Comparison of ENCODE assay signal across 22 cellular contexts in genomic region chr19:7860166-7860901, GRCh38. TPM values are rescaled to one million over a fixed set of nuclear protein-coding genes. Genes with fewer than 3 reads are reported as not detected.
DNase-seq lines count a peak whose midpoint lies in the region; FAIRE-seq and TF ChIP-seq lines count a peak whose summit lies in the region.
"Had no signal": no experiment of that assay in that cellular context is flagged by ENCODE, and none has a peak within 500 bp of the region (broad histone marks: within the 10 kb centered on the region; RNA-seq: fewer than 3 reads in every experiment).

No MANE protein-coding gene starts in this region.

- peaks cover 60% of the 10 kb centered on the region for H3K4me1 ChIP-seq in BLaER1
- H3K4me1 ChIP-seq in HEK293 (ENCODE audit: control insufficient read depth, insufficient read depth, low read length), result no peaks in the 10 kb centered on the region
- peaks cover 4 to 32% (median 20%) of the 10 kb centered on the region in 4 experiments; a peak in 6 of 7 replicates for H3K4me1 ChIP-seq in H1 (replicated peaks in 1 of 4; ENCODE audit: control insufficient read depth in 3 of 4, insufficient read depth in 4 of 4, low read length in 3 of 4)
- H3K4me1 ChIP-seq in trophoblast cell (ENCODE audit: control insufficient read depth in 1 of 2, insufficient read depth in 2 of 2, low read length in 2 of 2), result peaks cover 0 to 13% of the 10 kb centered on the region in 2 experiments

- no peak overlapping the region for H3K23ac ChIP-seq in H1 (ENCODE audit: insufficient read length)
- H3K23ac ChIP-seq in trophoblast cell (ENCODE audit: low read length), result no peak overlapping the region

- H3K18ac ChIP-seq in H1 (ENCODE audit: extremely low read depth, low read length), result 0 out of 2 replicates have a peak overlapping the region, but pooled peaks have one; percentile 24
- no peak overlapping the region for H3K18ac ChIP-seq in trophoblast cell (ENCODE audit: low read length)

- H3K23me2 ChIP-seq in H1 (ENCODE audit: low read depth, low read length), result peaks cover 15% of the 10 kb centered on the region; the same call in 1 of the 2 replicates

- no peak overlapping the region for H3K56ac ChIP-seq in H1 (replicated peaks; ENCODE audit: insufficient read length, low read depth, low read length)

- H3K9me3 ChIP-seq in BLaER1 (no peaks in the 10 kb centered on the region), HEK293 (ENCODE audit: control insufficient read depth, insufficient read depth, low read depth, low read length) (no peaks in the 10 kb centered on the region), H1 (ENCODE audit: insufficient read depth in 2 of 2, low read depth in 1 of 2, low read length in 1 of 2) (no peaks in the 10 kb centered on the region), trophoblast cell (ENCODE audit: insufficient read depth, low read depth, low read length) (peaks cover 4% of the 10 kb centered on the region)
- H3K9me3 ChIP-seq: MG63 had no signal

- no peak overlapping the region for H3K14ac ChIP-seq in H1 (ENCODE audit: insufficient read length)
- H3K14ac ChIP-seq in trophoblast cell (ENCODE audit: low read length), result no peak overlapping the region

- H3K79me1 ChIP-seq in H1 (ENCODE audit: low read depth, low read length), result no peaks in the 10 kb centered on the region
- no peaks in the 10 kb centered on the region for H3K79me1 ChIP-seq in trophoblast cell (ENCODE audit: low read length)

- no peak overlapping the region for H3K27ac ChIP-seq in BLaER1
- H3K27ac ChIP-seq in HEK293 (ENCODE audit: extremely low read depth, low read depth, low read length), result no peak overlapping the region
- no peak overlapping the region for H3K27ac ChIP-seq in H1 (ENCODE audit: low read depth, low read length)
- peak overlapping the region; percentile 66 for H3K27ac ChIP-seq in substantia nigra (ENCODE audit: low read depth, low read length, poor library complexity, severe bottlenecking)
- H3K27ac ChIP-seq in trophoblast cell (ENCODE audit: low read depth, low read length), result no peak overlapping the region

- no peak overlapping the region for H2BK15ac ChIP-seq in H1 (ENCODE audit: low read length)

- H3K4me3 ChIP-seq in BLaER1 (no peak overlapping the region), HEK293 (ENCODE audit: low read depth, low read length) (no peak overlapping the region), H1 (ENCODE audit: extremely low read depth in 1 of 4, insufficient read depth in 2 of 4, low read depth in 3 of 4, low read length in 4 of 4) (no peak overlapping the region), trophoblast cell (ENCODE audit: low read depth, low read length) (no peak overlapping the region)
- H3K4me3 ChIP-seq: K562, MG63 had no signal

- H3K27me3 ChIP-seq in BLaER1, result peaks cover 47% of the 10 kb centered on the region
- H3K27me3 ChIP-seq in H1 (replicated peaks in 1 of 4; ENCODE audit: control insufficient read depth in 3 of 4, extremely low read depth in 1 of 4, insufficient read depth in 3 of 4, low read length in 3 of 4), result peaks cover 8 to 36% (median 28%) of the 10 kb centered on the region in 4 experiments
- peaks cover 26% of the 10 kb centered on the region for H3K27me3 ChIP-seq in trophoblast cell (ENCODE audit: insufficient read depth, low read length)
- H3K27me3 ChIP-seq: MG63 had no signal

- H2AK5ac ChIP-seq in H1 (ENCODE audit: low read depth, low read length) (0 out of 2 replicates have a peak overlapping the region, but pooled peaks have one; percentile 13), trophoblast cell (ENCODE audit: low read length) (no peak overlapping the region)

- no peak overlapping the region for H2BK5ac ChIP-seq in H1 (ENCODE audit: low read depth, low read length)
- H2BK5ac ChIP-seq in trophoblast cell (ENCODE audit: low read depth, low read length, poor library complexity), result no peak overlapping the region

- WGBS in H1 (ENCODE audit: extremely low coverage in 1 of 2, insufficient coverage in 1 of 2, insufficient read length in 1 of 2, insufficient replicate concordance in 2 of 2, low coverage in 1 of 2, low lambda C conversion rate in 2 of 2, missing lambda C conversion rate in 1 of 2), 2 experiments, result 83% methylated on average over 22 of the region's 23 CpGs; no CpG with 5 or more reads in 1 of the 2 experiments
- WGBS in trophoblast cell (ENCODE audit: extremely low coverage, insufficient coverage, insufficient read length), result no CpG with 5 or more reads among the region's 23 CpGs

- H4K5ac ChIP-seq in H1 (ENCODE audit: insufficient read length, low read depth, low read length), result no peak overlapping the region

- H3K9ac ChIP-seq in BLaER1 (no peak overlapping the region), H1 (replicated peaks in 1 of 4; ENCODE audit: extremely low read depth in 1 of 4, low read depth in 3 of 4, low read length in 3 of 4) (no peak overlapping the region), trophoblast cell (ENCODE audit: low read length) (no peak overlapping the region)

- TF ChIP-seq POLR2A in H1 (IDR thresholded peaks at IDR 0.05; ENCODE audit: control extremely low read depth in 1 of 2, low read depth in 2 of 2, low read length in 2 of 2), result no peak

- H3K4ac ChIP-seq in H1 (replicated peaks; ENCODE audit: insufficient read length, low read depth, low read length), result peak overlapping the region; percentile 20
- no peak overlapping the region for H3K4ac ChIP-seq in trophoblast cell (ENCODE audit: low read depth, low read length)

- POLR2A ChIA-PET in HEK293 (lab: Yijun Ruan, JAX), result interaction anchor here (1.5 kb wide), 1 partner anchor 8 kb away, joined by 3 read pairs; no protein-coding TSS in a partner anchor
- POLR2A ChIA-PET in H1 (lab: Charles Lee; ENCODE audit: partially characterized antibody), result interaction anchor here (1.0 to 10.5 kb wide), 7 partner anchors 8 to 83 kb away, joined by 3 to 106 read pairs (median 4); partner anchors contain the start of genes MAP2K7, SNAPC2, TGFBR3L and TIMM44

- H4K8ac ChIP-seq in H1 (ENCODE audit: extremely low read depth, insufficient read depth, low read length), result no peak overlapping the region
- H4K8ac ChIP-seq in trophoblast cell (ENCODE audit: low read depth, low read length), result no peak overlapping the region

- H3K4me2 ChIP-seq in BLaER1 (peak overlapping the region; percentile 100), H1 (ENCODE audit: insufficient read depth in 1 of 2, low read depth in 2 of 2, low read length in 2 of 2) (no peak overlapping the region), trophoblast cell (ENCODE audit: low read length) (no peak overlapping the region)

- FAIRE-seq in H1 (lab: Jason Lieb, UNC), result no peak
- FAIRE-seq: GM12891, K562 had no signal

- H4K12ac ChIP-seq in trophoblast cell (ENCODE audit: low read depth, low read length), result no peak overlapping the region

- H2AFZ ChIP-seq in H1 (ENCODE audit: low read length), result no peak overlapping the region
- H2AFZ ChIP-seq in trophoblast cell (ENCODE audit: insufficient read depth, low read length, poor library complexity), result no peak overlapping the region

- no peak for TF ChIP-seq EP300 in H1 (IDR thresholded peaks at IDR 0.05; ENCODE audit: borderline replicate concordance in 1 of 2, low read depth in 2 of 2, low read length in 2 of 2)

- no peaks in the 10 kb centered on the region for H3K79me2 ChIP-seq in H1 (ENCODE audit: control insufficient read depth in 1 of 2, insufficient read depth in 2 of 2, low read length in 2 of 2)
- no peaks in the 10 kb centered on the region for H3K79me2 ChIP-seq in trophoblast cell (ENCODE audit: control insufficient read depth, insufficient read depth, low read length, poor library complexity)

- peaks cover 32% of the 10 kb centered on the region for H4K20me1 ChIP-seq in BLaER1
- peaks cover 0 to 10% of the 10 kb centered on the region in 2 experiments for H4K20me1 ChIP-seq in H1 (replicated peaks in 1 of 2; ENCODE audit: control insufficient read depth in 1 of 2, insufficient read depth in 2 of 2, low read length in 2 of 2)

- H2BK120ac ChIP-seq in H1 (replicated peaks; ENCODE audit: low read depth, low read length) (no peak overlapping the region), trophoblast cell (ENCODE audit: insufficient read depth, low read length, poor library complexity) (no peak overlapping the region)

- H2BK12ac ChIP-seq in H1 (ENCODE audit: low read depth, low read length), result 0 out of 2 replicates have a peak overlapping the region, but pooled peaks have one; percentile 9
- no peak overlapping the region for H2BK12ac ChIP-seq in trophoblast cell (ENCODE audit: low read length)

- H4K91ac ChIP-seq in H1 (replicated peaks; ENCODE audit: insufficient read length, low read length) (no peak overlapping the region), trophoblast cell (ENCODE audit: low read depth, low read length) (no peak overlapping the region)

- TF ChIP-seq CTCF in HEK293 (tag by site-specific recombination; IDR thresholded peaks at IDR 0.05) (no peak), H1 (IDR thresholded peaks at IDR 0.05; ENCODE audit: control extremely low read depth in 1 of 3, insufficient read depth in 1 of 3, low read depth in 1 of 3, low read length in 3 of 3) (no peak)

- H2BK20ac ChIP-seq in H1 (ENCODE audit: low read length), result 0 out of 2 replicates have a peak overlapping the region, but pooled peaks have one; percentile 18

- no peak for DNase-seq in H1 (ENCODE audit: low read depth in 1 of 2, low spot score in 2 of 2)
- DNase-seq in substantia nigra (lab: John Stamatoyannopoulos, UW), result no peak
- DNase-seq in trophoblast cell, result no peak
- DNase-seq in glomerular visceral epithelial cell (ENCODE audit: extremely low spot score), result no peak
- no peak for DNase-seq in NCI-H446 (lab: John Stamatoyannopoulos, UW)
- DNase-seq: CD4-positive, alpha-beta memory T cell; DND-41; MG63; NCI-H1417; NCI-H187 treated with DMSO at 0.1 percent for 48 hours; NCI-H226; NCI-H524 treated with DMSO at 0.1 percent for 48 hours; Right ventricle myocardium superior had no signal

- H3K36me3 ChIP-seq in BLaER1, result no peaks in the 10 kb centered on the region
- peaks cover 0 to 13% of the 10 kb centered on the region in 2 experiments; a peak in 1 of 3 replicates for H3K36me3 ChIP-seq in HEK293 (ENCODE audit: control insufficient read depth in 2 of 2, insufficient read depth in 1 of 2, low read length in 2 of 2)
- no peaks in the 10 kb centered on the region for H3K36me3 ChIP-seq in H1 (ENCODE audit: control insufficient read depth in 2 of 4, insufficient read depth in 4 of 4, low read length in 3 of 4)
- H3K36me3 ChIP-seq in trophoblast cell (ENCODE audit: control insufficient read depth in 1 of 2, insufficient read depth in 2 of 2, low read length in 2 of 2), result no peaks in the 10 kb centered on the region
- H3K36me3 ChIP-seq: MG63 had no signal

- no peak for TF ChIP-seq RAD21 in H1 (IDR thresholded peaks at IDR 0.05 in 1 of 2, conservative IDR thresholded peaks at IDR 0.05 in 1 of 2; ENCODE audit: low read depth in 2 of 2, low read length in 2 of 2)

- CTCF ChIA-PET in HEK293 (lab: Yijun Ruan, JAX), result interaction anchor here (0.6 to 2.0 kb wide), 4 partner anchors 7 to 60 kb away, joined by 3 to 11 read pairs (median 6); partner anchors contain the start of gene SNAPC2
- CTCF ChIA-PET in H1 (lab: Charles Lee; ENCODE audit: partially characterized antibody), result interaction anchor here (0.7 to 11.2 kb wide), 12 partner anchors 9 to 292 kb away, joined by 3 to 112 read pairs (median 4); partner anchors contain the start of genes SNAPC2 and TGFBR3L

RNA-seq across cellular contexts. Expression of gene PRR36, which starts 13.9 kb away (rescaled TPM):
- 23.9 and 25.3 TPM in 2 replicates for total RNA-seq in H1 (2021; fragmentation: NEBNext Ultra II Directional; extraction: Animal tissue kit (Norgen Biotek cat#: 25700))
- 1.6 and 3.4 TPM in 2 replicates for polyA plus RNA-seq in H1 (2011; rRNA removed)
- 0.85 TPM for polyA plus RNA-seq in H1 (2011; cell fraction: cytosol; rRNA removed)
- 6.1 TPM for polyA plus RNA-seq in H1 (2011; cell fraction: nucleus; rRNA removed)
- 20.7 to 32.8 TPM (median 29.9 TPM) in 4 replicates for polyA plus RNA-seq in H1 (2012, experiment 1 of 2)
- 22.3 TPM for polyA plus RNA-seq in H1 (2012, experiment 2 of 2)
- polyA plus RNA-seq in H1 (2013, experiment 1 of 2), result 21.3 TPM
- polyA plus RNA-seq in H1 (2013, experiment 2 of 2), result 20.1 TPM
- 1.2 and 1.9 TPM in 2 replicates for polyA minus RNA-seq in H1 (2011; rRNA and poly(A)+ RNA removed)
- polyA minus RNA-seq in H1 (2011; cell fraction: cytosol; rRNA and poly(A)+ RNA removed), result 17.2 TPM
- polyA minus RNA-seq in H1 (2011; cell fraction: nucleus; rRNA and poly(A)+ RNA removed), result 5.0 TPM
- 0.94 and 1.00 TPM in 2 replicates for polyA plus RNA-seq in trophoblast cell (2013)
- total RNA-seq: H4, LHCN-M2, SK-MEL-5 had no signal
- polyA plus RNA-seq: BJ had no signal

RNA-seq across cellular contexts. Expression of gene LRRC8E, which starts 28.0 kb away (rescaled TPM):
- 2.9 and 3.4 TPM in 2 replicates for total RNA-seq in H1 (2021; fragmentation: NEBNext Ultra II Directional; extraction: Animal tissue kit (Norgen Biotek cat#: 25700))
- polyA plus RNA-seq in H1 (2011; rRNA removed), result 2.7 and 2.8 TPM in 2 replicates
- 2.2 TPM for polyA plus RNA-seq in H1 (2011; cell fraction: cytosol; rRNA removed)
- 3.0 TPM for polyA plus RNA-seq in H1 (2011; cell fraction: nucleus; rRNA removed)
- polyA plus RNA-seq in H1 (2012, experiment 1 of 2), result 2.2 to 3.0 TPM (median 2.6 TPM) in 4 replicates
- 2.1 TPM for polyA plus RNA-seq in H1 (2012, experiment 2 of 2)
- 5.0 TPM for polyA plus RNA-seq in H1 (2013, experiment 1 of 2)
- polyA plus RNA-seq in H1 (2013, experiment 2 of 2), result 4.7 TPM
- 4.8 and 4.9 TPM in 2 replicates for polyA minus RNA-seq in H1 (2011; rRNA and poly(A)+ RNA removed)
- polyA minus RNA-seq in H1 (2011; cell fraction: cytosol; rRNA and poly(A)+ RNA removed), result 1.6 TPM
- 3.2 TPM for polyA minus RNA-seq in H1 (2011; cell fraction: nucleus; rRNA and poly(A)+ RNA removed)
- polyA plus RNA-seq in trophoblast cell (2013), result 2.3 and 2.4 TPM in 2 replicates
- total RNA-seq: CD4-positive, alpha-beta memory T cell; T-helper 1 cell treated with Interleukin-12 subunit alpha and Interleukin-12 subunit beta and Interleukin-4 antibody, amounts not matched to agents 30 ng/mL and 1 ng/mL, for 36 hours had no signal
- polyA plus RNA-seq: CD4-positive, alpha-beta memory T cell had no signal

RNA-seq across cellular contexts. Expression of gene EVI5L, which starts 30.3 kb away (rescaled TPM):
- total RNA-seq in H1 (2021; fragmentation: NEBNext Ultra II Directional; extraction: Animal tissue kit (Norgen Biotek cat#: 25700)), result 10.4 and 11.0 TPM in 2 replicates
- polyA plus RNA-seq in H1 (2011; rRNA removed), result 7.2 and 13.1 TPM in 2 replicates
- polyA plus RNA-seq in H1 (2011; cell fraction: cytosol; rRNA removed), result 8.2 TPM
- 15.2 TPM for polyA plus RNA-seq in H1 (2011; cell fraction: nucleus; rRNA removed)
- 6.8 to 10.5 TPM (median 9.9 TPM) in 4 replicates for polyA plus RNA-seq in H1 (2012, experiment 1 of 2)
- polyA plus RNA-seq in H1 (2012, experiment 2 of 2), result 10.7 TPM
- 7.7 TPM for polyA plus RNA-seq in H1 (2013, experiment 1 of 2)
- polyA plus RNA-seq in H1 (2013, experiment 2 of 2), result 7.8 TPM
- polyA minus RNA-seq in H1 (2011; rRNA and poly(A)+ RNA removed), result 7.2 and 14.2 TPM in 2 replicates
- polyA minus RNA-seq in H1 (2011; cell fraction: cytosol; rRNA and poly(A)+ RNA removed), result 4.0 TPM
- polyA minus RNA-seq in H1 (2011; cell fraction: nucleus; rRNA and poly(A)+ RNA removed), result 7.9 TPM
- 7.0 and 7.3 TPM in 2 replicates for polyA plus RNA-seq in trophoblast cell (2013)

RNA-seq across cellular contexts. Expression of gene MAP2K7, which starts 43.3 kb away (rescaled TPM):
- 38.3 and 41.5 TPM in 2 replicates for total RNA-seq in H1 (2021; fragmentation: NEBNext Ultra II Directional; extraction: Animal tissue kit (Norgen Biotek cat#: 25700))
- polyA plus RNA-seq in H1 (2011; rRNA removed), result 8.9 and 16.6 TPM in 2 replicates
- polyA plus RNA-seq in H1 (2011; cell fraction: cytosol; rRNA removed), result 16.5 TPM
- polyA plus RNA-seq in H1 (2011; cell fraction: nucleus; rRNA removed), result 35.7 TPM
- polyA plus RNA-seq in H1 (2012, experiment 1 of 2), result 20.9 to 28.0 TPM (median 25.4 TPM) in 4 replicates
- 25.2 TPM for polyA plus RNA-seq in H1 (2012, experiment 2 of 2)
- polyA plus RNA-seq in H1 (2013, experiment 1 of 2), result 28.9 TPM
- 27.2 TPM for polyA plus RNA-seq in H1 (2013, experiment 2 of 2)
- polyA minus RNA-seq in H1 (2011; rRNA and poly(A)+ RNA removed), result 9.2 and 11.4 TPM in 2 replicates
- 17.8 TPM for polyA minus RNA-seq in H1 (2011; cell fraction: cytosol; rRNA and poly(A)+ RNA removed)
- 14.4 TPM for polyA minus RNA-seq in H1 (2011; cell fraction: nucleus; rRNA and poly(A)+ RNA removed)
- 32.6 and 34.8 TPM in 2 replicates for polyA plus RNA-seq in trophoblast cell (2013)

RNA-seq across cellular contexts. Expression of gene TGFBR3L, which starts 54.3 kb away (rescaled TPM):
- total RNA-seq in H1 (2021; fragmentation: NEBNext Ultra II Directional; extraction: Animal tissue kit (Norgen Biotek cat#: 25700)), result 3.7 and 4.3 TPM in 2 replicates
- 3.1 and 8.9 TPM in 2 replicates for polyA plus RNA-seq in H1 (2011; rRNA removed)
- 2.2 TPM for polyA plus RNA-seq in H1 (2011; cell fraction: cytosol; rRNA removed)
- polyA plus RNA-seq in H1 (2011; cell fraction: nucleus; rRNA removed), result 3.3 TPM
- 3.3 to 6.1 TPM (median 4.6 TPM) in 4 replicates for polyA plus RNA-seq in H1 (2012, experiment 1 of 2)
- 2.7 TPM for polyA plus RNA-seq in H1 (2012, experiment 2 of 2)
- 5.3 TPM for polyA plus RNA-seq in H1 (2013, experiment 1 of 2)
- 5.7 TPM for polyA plus RNA-seq in H1 (2013, experiment 2 of 2)
- polyA minus RNA-seq in H1 (2011; rRNA and poly(A)+ RNA removed), result not detected in 2 replicates
- 3.7 TPM for polyA minus RNA-seq in H1 (2011; cell fraction: cytosol; rRNA and poly(A)+ RNA removed)
- polyA minus RNA-seq in H1 (2011; cell fraction: nucleus; rRNA and poly(A)+ RNA removed), result 2.4 TPM
- polyA plus RNA-seq in trophoblast cell (2013), result 0.64 and 0.90 TPM in 2 replicates
- total RNA-seq: H4, K562, SK-MEL-5 had no signal
- polyA plus RNA-seq: CD4-positive, alpha-beta memory T cell; K562 had no signal
